Comparison of ENCODE assay signal across 8 cellular contexts in the genomic region with DNA sequence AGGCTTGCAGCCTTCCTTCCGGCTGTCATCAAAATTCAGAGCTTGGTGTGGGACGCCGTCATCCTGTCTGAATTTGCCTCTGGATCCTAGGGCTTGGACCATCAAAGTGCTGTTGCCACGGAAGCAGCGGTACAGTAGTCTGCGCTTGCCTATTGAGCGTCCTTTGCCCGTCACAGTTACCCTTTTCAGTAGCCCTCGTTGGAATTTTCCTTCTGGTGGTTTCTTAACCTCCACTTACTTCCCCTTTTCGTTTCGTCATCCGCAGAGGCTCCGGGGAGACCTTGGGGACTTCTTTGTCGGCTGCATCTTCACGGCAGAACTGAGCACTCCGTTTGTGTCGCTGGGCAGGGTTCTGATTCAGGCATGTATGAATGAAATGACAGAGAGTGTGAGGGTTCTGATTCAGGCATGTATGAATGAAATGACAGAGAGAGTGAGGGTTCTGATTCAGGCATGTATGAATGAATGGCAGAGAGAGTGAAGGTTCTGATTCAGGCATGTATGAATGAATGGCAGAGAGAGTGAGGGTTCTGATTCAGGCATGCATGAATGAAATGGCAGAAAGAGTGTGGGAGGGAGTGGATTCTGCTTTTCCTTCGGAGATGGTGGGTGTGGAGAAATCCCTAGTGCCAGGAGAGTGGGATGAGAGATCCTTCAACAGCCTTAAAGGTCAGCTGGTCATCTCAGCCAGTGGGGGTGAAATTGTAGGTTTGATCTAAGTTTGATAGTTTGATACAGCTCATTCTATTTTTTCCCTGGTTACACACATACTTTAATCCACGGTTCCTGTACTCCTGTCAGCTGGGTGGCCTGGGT. TPM values are rescaled to one million over a fixed set of nuclear protein-coding genes. Genes with fewer than 3 reads are reported as not detected.
A peak's percentile ranks its signal among the peaks of the same experiment; 100 is the strongest.
DNase-seq lines count a peak whose midpoint lies in the region; ATAC-seq, FAIRE-seq and TF ChIP-seq lines count a peak whose summit lies in the region.

No MANE protein-coding gene starts in this region.

- peak; percentile 88 for ATAC-seq in GM21786 (IDR thresholded peaks at IDR 0.05; ENCODE audit: unreplicated experiment)
- ATAC-seq in gastroesophageal sphincter = peak; percentile 31
- no peak for ATAC-seq in HG03039 (IDR thresholded peaks at IDR 0.05; ENCODE audit: unreplicated experiment)

- TF ChIP-seq POLR2A in GM12892 (IDR thresholded peaks at IDR 0.05; ENCODE audit: low read depth, low read length) (peak; percentile 49; the same call in 1 of the 2 replicates), gastroesophageal sphincter (IDR thresholded peaks at IDR 0.05) (no peak)

- DNase-seq in GM12892 (ENCODE audit: insufficient read length) = peak; percentile 49
- DNase-seq in NOMO-1 treated with DMSO at 0.1 percent for 48 hours (lab: John Stamatoyannopoulos, UW; ENCODE audit: unreplicated experiment) = peak; percentile 93
- DNase-seq in NCI-H1694 (lab: John Stamatoyannopoulos, UW) = no peak
- DNase-seq in AG20443 (ENCODE audit: low spot score) = no peak
- DNase-seq in NCI-H2107 (lab: John Stamatoyannopoulos, UW) = no peak

- H3K4me3 ChIP-seq in gastroesophageal sphincter = no peak overlapping the region

- H3K9me3 ChIP-seq in gastroesophageal sphincter = no peaks in the 10 kb centered on the region

- no peaks in the 10 kb centered on the region for H3K4me1 ChIP-seq in gastroesophageal sphincter

- H3K27me3 ChIP-seq in gastroesophageal sphincter = no peaks in the 10 kb centered on the region

- FAIRE-seq in GM12892 (lab: Jason Lieb, UNC) = peak; percentile 96

- 73 to 77% methylated on average over 5 to 17 of the region's 19 CpGs for WGBS in gastroesophageal sphincter (ENCODE audit: low coverage in 1 of 2), 2 donors

- peaks cover 0 to 82% of the 10 kb centered on the region in 2 donors for H3K36me3 ChIP-seq in gastroesophageal sphincter

- H3K27ac ChIP-seq in gastroesophageal sphincter = no peak overlapping the region

- no peak for TF ChIP-seq EP300 in gastroesophageal sphincter (IDR thresholded peaks at IDR 0.05)

- TF ChIP-seq CTCF in gastroesophageal sphincter (IDR thresholded peaks at IDR 0.05) = no peak

RNA-seq across cellular contexts. Expression of a gene that starts 8.1 kb away (rescaled TPM):
- polyA plus RNA-seq in GM12892 (2012; ENCODE audit: missing spikeins) = 17.2 TPM
- 10 to 100 TPM in 1 of 4 donors, 1 to 10 TPM in 3; 2.8 to 13.6 (median 7.1) TPM for total RNA-seq in gastroesophageal sphincter

RNA-seq across cellular contexts. Expression of a gene that starts 11.6 kb away (rescaled TPM):
- polyA plus RNA-seq in GM12892 (2012; ENCODE audit: missing spikeins) = 17.7 TPM
- total RNA-seq in gastroesophageal sphincter = 10 to 100 TPM; 13.9 to 21.6 (median 17.9) TPM

RNA-seq across cellular contexts. Expression of a gene that starts 25.8 kb away (rescaled TPM):
- 18.2 TPM for polyA plus RNA-seq in GM12892 (2012; ENCODE audit: missing spikeins)
- 10 to 100 TPM; 13.1 to 39.8 (median 30.4) TPM for total RNA-seq in gastroesophageal sphincter

RNA-seq across cellular contexts. Expression of a gene that starts 41.6 kb away (rescaled TPM):
- polyA plus RNA-seq in GM12892 (2012; ENCODE audit: missing spikeins) = 52.8 TPM
- total RNA-seq in gastroesophageal sphincter = 100 to 1,000 TPM in 2 of 4 donors, 10 to 100 TPM in 2; 52.5 to 119 (median 99.3) TPM

RNA-seq across cellular contexts. Expression of a gene that starts 41.7 kb away (rescaled TPM):
- polyA plus RNA-seq in GM12892 (2012; ENCODE audit: missing spikeins) = 17.6 TPM
- 10 to 100 TPM; 20.5 to 33.9 (median 27.8) TPM for total RNA-seq in gastroesophageal sphincter

Comparison
In these comparisons a context has a peak if more than half of its experiments do, and no peak if none do; other contexts are left out.
1. DNase-seq: peak in GM12892 (single experiment) and NOMO-1 treated with DMSO at 0.1 percent for 48 hours (single experiment); none in NCI-H1694 (single experiment), AG20443 (single experiment) and NCI-H2107 (single experiment).